In genomic region chr6:43180985-43181384, GRCh38 we compare ENCODE assay signal across 9 cellular contexts. TPM values are rescaled to one million over a fixed set of nuclear protein-coding genes. Genes with fewer than 3 reads are reported as not detected.
A peak's percentile ranks its signal among the peaks of the same experiment; 100 is the strongest.
DNase-seq lines count a peak whose midpoint lies in the region; ATAC-seq and TF ChIP-seq lines count a peak whose summit lies in the region.
"Had no signal": no experiment of that assay in that cellular context is flagged by ENCODE, and none has a peak within 500 bp of the region (broad histone marks: within the 10 kb centered on the region; RNA-seq: fewer than 3 reads in every experiment).

No MANE protein-coding gene starts in this region.

- no peak for ATAC-seq in CD8-positive, alpha-beta T cell
- ATAC-seq in natural killer cell treated with Interleukin-12 subunit alpha and Interleukin-12 subunit beta and Interleukin-15 and Interleukin-18, amount 100 ng/mL, for 72 hours: no peak

- 0 out of 2 replicates have a peak, but pooled peaks cover 1% of the 10 kb centered on the region for H4K20me1 ChIP-seq in Karpas-422 (ENCODE audit: insufficient read depth, low read depth, low read length)

- POLR2A ChIA-PET in CD8-positive, alpha-beta T cell (lab: Charles Lee): no interaction called here

- H3K9ac ChIP-seq in Karpas-422 (ENCODE audit: low read length): peak overlapping the region; percentile 89

- H3K36me3 Mint-ChIP-seq in CD8-positive, alpha-beta T cell: peaks cover 45% of the 10 kb centered on the region
- H3K36me3 Mint-ChIP-seq in natural killer cell treated with Interleukin-12 subunit alpha and Interleukin-12 subunit beta and Interleukin-15 and Interleukin-18, amount 100 ng/mL, for 72 hours: peaks cover 7% of the 10 kb centered on the region

- H3K4me3 ChIP-seq in CD8-positive, alpha-beta T cell (ENCODE audit: low read depth, low read length): no peak overlapping the region
- H3K4me3 ChIP-seq in Karpas-422 (ENCODE audit: low read length): peak overlapping the region; percentile 97; the same call in 1 of the 2 replicates

- H3K27me3 ChIP-seq in CD8-positive, alpha-beta T cell (ENCODE audit: insufficient read depth, low read length): no peaks in the 10 kb centered on the region
- no peaks in the 10 kb centered on the region for H3K27me3 ChIP-seq in Karpas-422 (ENCODE audit: low read length)
- H3K27me3 ChIP-seq: brain microvascular endothelial cell had no signal

- peak overlapping the region; percentile 93 for H3K4me3 Mint-ChIP-seq in CD8-positive, alpha-beta T cell
- peak overlapping the region; percentile 99 for H3K4me3 Mint-ChIP-seq in natural killer cell treated with Interleukin-12 subunit alpha and Interleukin-12 subunit beta and Interleukin-15 and Interleukin-18, amount 100 ng/mL, for 72 hours

- H3K9me3 Mint-ChIP-seq in CD8-positive, alpha-beta T cell: no peaks in the 10 kb centered on the region
- H3K9me3 Mint-ChIP-seq in natural killer cell treated with Interleukin-12 subunit alpha and Interleukin-12 subunit beta and Interleukin-15 and Interleukin-18, amount 100 ng/mL, for 72 hours: no peaks in the 10 kb centered on the region

- H3K27ac Mint-ChIP-seq in CD8-positive, alpha-beta T cell: peak overlapping the region; percentile 95
- peak overlapping the region; percentile 85 to 89 for H3K27ac Mint-ChIP-seq in natural killer cell treated with Interleukin-12 subunit alpha and Interleukin-12 subunit beta and Interleukin-15 and Interleukin-18, amount 100 ng/mL, for 72 hours

- H3K9me3 ChIP-seq in CD8-positive, alpha-beta T cell (ENCODE audit: low read length): no peaks in the 10 kb centered on the region
- H3K9me3 ChIP-seq in Karpas-422 (ENCODE audit: low read length): no peaks in the 10 kb centered on the region

- intact Hi-C loops in CD8-positive, alpha-beta T cell (cut with DNase I, micrococcal nuclease): loop anchor here in 1 of 2 experiments (5.0 kb wide), 1 partner anchor 1629 kb away; no protein-coding TSS in a partner anchor

- no peak for TF ChIP-seq CTCF in CD8-positive, alpha-beta T cell (IDR thresholded peaks at IDR 0.05)

- H3K4me1 ChIP-seq in CD8-positive, alpha-beta T cell (ENCODE audit: insufficient read depth, low read length): peaks cover 43% of the 10 kb centered on the region
- H3K4me1 ChIP-seq in Karpas-422 (ENCODE audit: low read length): peaks cover 25% of the 10 kb centered on the region

- peak overlapping the region; percentile 93 for H3K4me2 ChIP-seq in Karpas-422 (ENCODE audit: low read depth, low read length, poor library complexity, severe bottlenecking)

- peaks cover 18% of the 10 kb centered on the region for H3K36me3 ChIP-seq in CD8-positive, alpha-beta T cell (ENCODE audit: insufficient read depth, low read length)
- H3K36me3 ChIP-seq in Karpas-422 (ENCODE audit: insufficient read depth, low read length): peaks cover 13% of the 10 kb centered on the region

- CTCF ChIA-PET in CD8-positive, alpha-beta T cell (lab: Charles Lee): no interaction called here

- no peaks in the 10 kb centered on the region for H3K27me3 Mint-ChIP-seq in CD8-positive, alpha-beta T cell (ENCODE audit: low read depth)
- no peaks in the 10 kb centered on the region for H3K27me3 Mint-ChIP-seq in natural killer cell treated with Interleukin-12 subunit alpha and Interleukin-12 subunit beta and Interleukin-15 and Interleukin-18, amount 100 ng/mL, for 72 hours

- no peak overlapping the region for H2AFZ ChIP-seq in Karpas-422 (ENCODE audit: low read length)

- peaks cover 46% of the 10 kb centered on the region for H3K4me1 Mint-ChIP-seq in CD8-positive, alpha-beta T cell (ENCODE audit: low read depth)
- H3K4me1 Mint-ChIP-seq in natural killer cell treated with Interleukin-12 subunit alpha and Interleukin-12 subunit beta and Interleukin-15 and Interleukin-18, amount 100 ng/mL, for 72 hours (ENCODE audit: low read depth in 2 of 2): peaks cover 34 to 45% of the 10 kb centered on the region in 2 donors

- H3K9me2 ChIP-seq in Karpas-422 (replicated peaks; ENCODE audit: insufficient read depth, low read length): no peaks in the 10 kb centered on the region

- peaks cover 32% of the 10 kb centered on the region for H3K79me2 ChIP-seq in Karpas-422 (ENCODE audit: low read length)

- no peak for DNase-seq in CD8-positive, alpha-beta T cell
- DNase-seq in Karpas-422 (no peak), astrocyte of the hippocampus (ENCODE audit: low read depth, low spot score) (peak; percentile 29), D341Med (ENCODE audit: low spot score) (no peak), anterior cingulate cortex (lab: John Stamatoyannopoulos, UW) (no peak), NK-92 (lab: John Stamatoyannopoulos, UW; ENCODE audit: unreplicated experiment) (no peak)
- DNase-seq in natural killer cell treated with Interleukin-12 subunit alpha and Interleukin-12 subunit beta and Interleukin-15 and Interleukin-18, amount 100 ng/mL, for 72 hours (ENCODE audit: low spot score): no peak
- no peak for DNase-seq in stimulated activated CD4-positive, alpha-beta T cell treated with anti-CD3 and anti-CD28 coated beads, Interleukin-4, amount 100 ng/mL, for 4 hours
- DNase-seq: brain microvascular endothelial cell had no signal

- H3K27ac ChIP-seq in CD8-positive, alpha-beta T cell (ENCODE audit: low read depth, low read length): no peak overlapping the region
- H3K27ac ChIP-seq in Karpas-422 (ENCODE audit: low read length): peak overlapping the region; percentile 75

RNA-seq across cellular contexts. Expression of gene CUL9, which starts 1.0 kb away (rescaled TPM):
- 10 to 100 TPM; 72.0 to 77.2 TPM for total RNA-seq in CD8-positive, alpha-beta T cell
- 34.9 and 64.6 TPM in 2 replicates for total RNA-seq in Karpas-422 (2014; rRNA removed; shearing (Covaris generic); ENCODE audit: low replicate concordance)
- 10 to 100 TPM; 41.5 to 85.8 TPM for total RNA-seq in natural killer cell treated with Interleukin-12 subunit alpha and Interleukin-12 subunit beta and Interleukin-15 and Interleukin-18, amount 100 ng/mL, for 72 hours

RNA-seq across cellular contexts. Expression of gene SRF, which starts 9.9 kb away (rescaled TPM):
- total RNA-seq in CD8-positive, alpha-beta T cell: 10 to 100 TPM; 26.1 TPM
- 27.4 and 42.5 TPM in 2 replicates for total RNA-seq in Karpas-422 (2014; rRNA removed; shearing (Covaris generic); ENCODE audit: low replicate concordance)
- 10 to 100 TPM; 56.8 to 70.4 TPM for total RNA-seq in natural killer cell treated with Interleukin-12 subunit alpha and Interleukin-12 subunit beta and Interleukin-15 and Interleukin-18, amount 100 ng/mL, for 72 hours

RNA-seq across cellular contexts. Expression of gene DNPH1, which starts 48.3 kb away (rescaled TPM):
- total RNA-seq in CD8-positive, alpha-beta T cell: 10 to 100 TPM; 19.6 to 26.8 TPM
- 59.0 and 157 TPM in 2 replicates for total RNA-seq in Karpas-422 (2014; rRNA removed; shearing (Covaris generic); ENCODE audit: low replicate concordance)
- total RNA-seq in natural killer cell treated with Interleukin-12 subunit alpha and Interleukin-12 subunit beta and Interleukin-15 and Interleukin-18, amount 100 ng/mL, for 72 hours: 10 to 100 TPM; 15.0 to 32.5 TPM
